21 cellular contexts compared by ENCODE assay signal in genomic region chr6:126955621-126956020, GRCh38.
DNase-seq lines count a peak whose midpoint lies in the region; TF ChIP-seq lines count a peak whose summit lies in the region.
"Had no signal": no experiment of that assay in that cellular context is flagged by ENCODE, and none has a peak within 500 bp of the region (broad histone marks: within the 10 kb centered on the region; RNA-seq: fewer than 3 reads in every experiment).

No MANE protein-coding gene starts in this region.

- no peaks in the 10 kb centered on the region for H3K27me3 ChIP-seq in H9 (ENCODE audit: insufficient read depth, low read length)
- H3K27me3 ChIP-seq: BLaER1 treated with 17β-estradiol and CSF1 and Interleukin-3, amounts not matched to agents 10 nM and 100 nM had no signal

- no peaks in the 10 kb centered on the region for H3K4me1 ChIP-seq in H9 (ENCODE audit: insufficient read depth, low read length)
- H3K4me1 ChIP-seq: BLaER1 treated with 17β-estradiol and CSF1 and Interleukin-3, amounts not matched to agents 10 nM and 100 nM had no signal

- 0 out of 4 replicates have a peak, but pooled peaks cover 0 to 2% of the 10 kb centered on the region in 2 experiments for H3K4me1 Mint-ChIP-seq in H9
- H3K4me1 Mint-ChIP-seq: T-cell had no signal

- H3T11ph ChIP-seq in H9 (ENCODE audit: low read length) = no peak overlapping the region

- H3K36me3 Mint-ChIP-seq in H9 (ENCODE audit: insufficient read depth in 1 of 3, low read depth in 3 of 3) = no peaks in the 10 kb centered on the region
- H3K36me3 Mint-ChIP-seq: CD8-positive, alpha-beta T cell; T-cell had no signal

- H4K5ac ChIP-seq in H9 (ENCODE audit: insufficient read length, low read depth, low read length) = no peak overlapping the region

- H3K4ac ChIP-seq in H9 (ENCODE audit: low read depth, low read length) = no peak overlapping the region

- no peak overlapping the region for H3K14ac ChIP-seq in H9 (ENCODE audit: insufficient read depth, low read length)

- H3K79me2 ChIP-seq in H9 (ENCODE audit: insufficient read depth, low read length) = no peaks in the 10 kb centered on the region

- no peak overlapping the region for H3K9ac ChIP-seq in H9 (ENCODE audit: extremely low read depth, insufficient read length, low read length)
- H3K9ac ChIP-seq: BLaER1 treated with 17β-estradiol and CSF1 and Interleukin-3, amounts not matched to agents 10 nM and 100 nM; GM23248; SK-N-SH had no signal

- no peak overlapping the region for H2BK20ac ChIP-seq in H9 (ENCODE audit: low read depth, low read length, poor library complexity, severe bottlenecking)

- no peaks in the 10 kb centered on the region for H4K20me1 ChIP-seq in H9 (ENCODE audit: control insufficient read depth, insufficient read depth, insufficient read length)
- H4K20me1 ChIP-seq: BLaER1 treated with 17β-estradiol and CSF1 and Interleukin-3, amounts not matched to agents 10 nM and 100 nM had no signal

- H3K9me3 ChIP-seq in H9 (ENCODE audit: control insufficient read depth, low read depth, low read length) = no peaks in the 10 kb centered on the region
- H3K9me3 ChIP-seq: BLaER1 treated with 17β-estradiol and CSF1 and Interleukin-3, amounts not matched to agents 10 nM and 100 nM; SK-N-SH had no signal

- no peak overlapping the region for H4K8ac ChIP-seq in H9 (replicated peaks; ENCODE audit: insufficient read length, low read depth, low read length)

- TF ChIP-seq CTCF in RWPE1 (conservative IDR thresholded peaks at IDR 0.05; ENCODE audit: low read depth) (no peak), epithelial cell of esophagus (IDR thresholded peaks at IDR 0.05; ENCODE audit: insufficient read depth, low read depth, low read length, missing control alignments) (no peak), H9 (conservative IDR thresholded peaks at IDR 0.05) (no peak)

- DNase-seq in COLO668 (lab: John Stamatoyannopoulos, UW; ENCODE audit: unreplicated experiment) (peak; percentile 9), HT-29 (ENCODE audit: low spot score) (peak; percentile 7), RWPE1 (ENCODE audit: low spot score) (peak; percentile 7), epithelial cell of esophagus (ENCODE audit: low read depth) (peak; percentile 34), germinal center (ENCODE audit: low spot score) (no peak), H9 (no peak), T-helper 1 cell (no peak)
- no peak for DNase-seq in activated CD8-positive, alpha-beta memory T cell treated with anti-CD3 and anti-CD28 coated beads, Interleukin-2, amount 50 U/mL, for 48 hours
- DNase-seq: CD8-positive, alpha-beta T cell; DND-41; GM23248; HCEC 1CT; NCI-H1092 treated with DMSO at 0.1 percent for 48 hours; NCI-H1694; NCI-H2081 treated with DMSO at 0.1 percent for 48 hours; NCI-H2227 treated with DMSO at 0.1 percent for 48 hours; NCI-H526; SHP77; SK-N-SH; T-cell had no signal

- H3K4me3 ChIP-seq in epithelial cell of esophagus (ENCODE audit: low read length) = no peak overlapping the region
- H3K4me3 ChIP-seq: BLaER1 treated with 17β-estradiol and CSF1 and Interleukin-3, amounts not matched to agents 10 nM and 100 nM; GM23248 had no signal

- no peak overlapping the region for H2AK5ac ChIP-seq in H9 (ENCODE audit: insufficient read length, low read length)

- POLR2A ChIA-PET in RWPE1 (lab: Yijun Ruan, JAX; ENCODE audit: low non-redundant PET) = no interaction called here

- H3K27ac ChIP-seq in RWPE1 (no peak overlapping the region), H9 (ENCODE audit: insufficient read length, low read depth, low read length) (no peak overlapping the region)
- H3K27ac ChIP-seq: BLaER1 treated with 17β-estradiol and CSF1 and Interleukin-3, amounts not matched to agents 10 nM and 100 nM; GM23248 had no signal

- no peak overlapping the region for H4K91ac ChIP-seq in H9 (ENCODE audit: insufficient read length, low read depth, low read length)

- no peak overlapping the region for H2AFZ ChIP-seq in H9 (ENCODE audit: low read length)
- H2AFZ ChIP-seq: GM23248 had no signal

- no peak overlapping the region for H3K4me2 ChIP-seq in H9 (ENCODE audit: insufficient read depth, insufficient read length, low read length)
- H3K4me2 ChIP-seq: BLaER1 treated with 17β-estradiol and CSF1 and Interleukin-3, amounts not matched to agents 10 nM and 100 nM; SK-N-SH had no signal

- H3K18ac ChIP-seq in H9 (ENCODE audit: insufficient read length, low read depth, low read length) = no peak overlapping the region

- no peak overlapping the region for H3K4me3 Mint-ChIP-seq in H9
- H3K4me3 Mint-ChIP-seq: CD8-positive, alpha-beta T cell; T-cell had no signal

- no peak overlapping the region for H2BK15ac ChIP-seq in H9 (ENCODE audit: low read depth, low read length)

- no peak overlapping the region for H3K23ac ChIP-seq in H9 (ENCODE audit: insufficient read length, low read depth, low read length)

- no peak overlapping the region for H2BK5ac ChIP-seq in H9 (ENCODE audit: insufficient read length, low read length)

- no peak overlapping the region for H3K27ac Mint-ChIP-seq in H9
- H3K27ac Mint-ChIP-seq: CD8-positive, alpha-beta T cell; T-cell had no signal

- H2BK120ac ChIP-seq in H9 (ENCODE audit: low read depth, low read length, poor library complexity, severe bottlenecking) = no peak overlapping the region

- H3K23me2 ChIP-seq in H9 (ENCODE audit: insufficient read length, low read depth, low read length, poor library complexity, severe bottlenecking) = no peaks in the 10 kb centered on the region

- no peaks in the 10 kb centered on the region for H3K27me3 Mint-ChIP-seq in H9 (ENCODE audit: low read depth)

- H3K9me3 Mint-ChIP-seq in H9 = no peaks in the 10 kb centered on the region
- H3K9me3 Mint-ChIP-seq: CD8-positive, alpha-beta T cell had no signal

- no CpG with 5 or more reads among the region's 1 CpG for WGBS in H9 (ENCODE audit: extremely low coverage, insufficient read length, low lambda C conversion rate)

- CTCF ChIA-PET in RWPE1 (lab: Yijun Ruan, JAX) = no interaction called here

- no peak overlapping the region for H2BK12ac ChIP-seq in H9 (ENCODE audit: insufficient read length, low read depth, low read length)

- no peak overlapping the region for H3K56ac ChIP-seq in H9 (ENCODE audit: insufficient read length, low read depth, low read length)

- H3K79me1 ChIP-seq in H9 (ENCODE audit: insufficient read depth, low read depth, low read length, poor library complexity, severe bottlenecking) = no peaks in the 10 kb centered on the region

Comparison
In these comparisons a context has a peak if more than half of its experiments do, and no peak if none do; other contexts are left out.
1. DNase-seq: peak in COLO668 (single experiment), HT-29 (single experiment), RWPE1 (single experiment) and epithelial cell of esophagus (single experiment); none in germinal center (single experiment), activated CD8-positive, alpha-beta memory T cell treated with anti-CD3 and anti-CD28 coated beads, Interleukin-2, amount 50 U/mL, for 48 hours (single experiment), H9 (single experiment) and T-helper 1 cell (0 of 5).